16 cellular contexts compared by ENCODE assay signal in the genomic region with DNA sequence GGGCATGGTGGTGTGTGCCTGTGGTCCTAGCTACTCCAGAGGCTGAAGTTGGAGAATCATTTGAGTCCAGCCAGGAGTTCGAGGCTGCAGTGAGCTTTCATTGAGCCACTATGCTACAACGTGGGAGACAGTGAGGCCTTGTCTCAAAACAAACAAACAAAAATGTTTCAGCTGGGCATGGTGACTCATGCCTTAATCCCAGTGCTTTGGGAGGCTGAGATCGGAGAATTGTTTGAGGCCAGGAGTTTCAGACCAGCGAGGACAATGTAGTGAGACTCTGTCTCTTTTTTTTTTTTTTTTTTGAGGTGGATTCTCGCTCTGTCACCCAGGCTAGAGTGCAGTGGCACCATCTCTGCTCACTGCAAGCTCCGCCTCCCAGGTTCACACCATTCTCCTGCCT. TPM values are rescaled to one million over a fixed set of nuclear protein-coding genes. Genes with fewer than 3 reads are reported as not detected.
DNase-seq lines count a peak whose midpoint lies in the region; ATAC-seq and TF ChIP-seq lines count a peak whose summit lies in the region.
"Had no signal": no experiment of that assay in that cellular context is flagged by ENCODE, and none has a peak within 500 bp of the region (broad histone marks: within the 10 kb centered on the region; RNA-seq: fewer than 3 reads in every experiment).

No MANE protein-coding gene starts in this region.

- DNase-seq in DMS53 treated with DMSO at 0.1 percent for 48 hours (lab: John Stamatoyannopoulos, UW; ENCODE audit: unreplicated experiment), result peak; percentile 54
- DNase-seq in HCEC 1CT, result peak; percentile 54
- peak; percentile 11 to 32 for DNase-seq in SJCRH30
- peak; percentile 40 for DNase-seq in fibroblast of pulmonary artery (ENCODE audit: low read depth)
- DNase-seq in NCI-H128 (lab: John Stamatoyannopoulos, UW; ENCODE audit: unreplicated experiment), result no peak
- no peak for DNase-seq in HUDEP-2 (lab: John Stamatoyannopoulos, UW; ENCODE audit: unreplicated experiment in 76 of 76)
- DNase-seq in SKM-1 treated with dmso at 0.1 percent for 144 hours (lab: John Stamatoyannopoulos, UW; ENCODE audit: unreplicated experiment), result no peak
- DNase-seq: Karpas-422, NCI-H1105, NCI-H1694 treated with DMSO at 0.1 percent for 48 hours, NCI-H446, OCI-M1, RPMI8226, SW 1271 had no signal

- no peak for TF ChIP-seq CTCF in fibroblast of pulmonary artery (IDR thresholded peaks at IDR 0.05; ENCODE audit: low read length, missing control alignments)

- no peak overlapping the region for H3K27ac ChIP-seq in SJCRH30
- H3K27ac ChIP-seq: BLaER1 treated with 17β-estradiol and CSF1 and Interleukin-3, amounts not matched to agents 10 nM and 100 nM had no signal

- no peaks in the 10 kb centered on the region for H3K27me3 ChIP-seq in SJCRH30
- H3K27me3 ChIP-seq: BLaER1 treated with 17β-estradiol and CSF1 and Interleukin-3, amounts not matched to agents 10 nM and 100 nM had no signal

- no peaks in the 10 kb centered on the region for H3K9me3 ChIP-seq in SJCRH30 (replicated peaks)
- H3K9me3 ChIP-seq: BLaER1 treated with 17β-estradiol and CSF1 and Interleukin-3, amounts not matched to agents 10 nM and 100 nM had no signal

- ATAC-seq in HG02571 (IDR thresholded peaks at IDR 0.05; ENCODE audit: unreplicated experiment), result no peak

- H3K4me3 ChIP-seq in SJCRH30 (no peak overlapping the region), fibroblast of pulmonary artery (replicated peaks; ENCODE audit: low read depth, low read length) (no peak overlapping the region)
- H3K4me3 ChIP-seq: BLaER1 treated with 17β-estradiol and CSF1 and Interleukin-3, amounts not matched to agents 10 nM and 100 nM had no signal

- H3K36me3 ChIP-seq in SJCRH30, result no peaks in the 10 kb centered on the region
- H3K36me3 ChIP-seq: BLaER1 treated with 17β-estradiol and CSF1 and Interleukin-3, amounts not matched to agents 10 nM and 100 nM had no signal

- no peaks in the 10 kb centered on the region for H3K4me1 ChIP-seq in SJCRH30

RNA-seq across cellular contexts. Expression of a gene that starts 5.0 kb away (rescaled TPM):
- total RNA-seq in SJCRH30 (2014; rRNA removed; shearing (Covaris generic)), result 3,395 and 3,707 TPM in 2 replicates

RNA-seq across cellular contexts. Expression of a gene that starts 41.9 kb away (rescaled TPM):
- 22.4 and 31.6 TPM in 2 replicates for total RNA-seq in SJCRH30 (2014; rRNA removed; shearing (Covaris generic))

Comparison
In these comparisons a context has a peak if more than half of its experiments do, and no peak if none do; other contexts are left out.
1. DNase-seq: peak in DMS53 treated with DMSO at 0.1 percent for 48 hours (single experiment), HCEC 1CT (single experiment), SJCRH30 (2 of 2) and fibroblast of pulmonary artery (single experiment); none in NCI-H128 (single experiment), HUDEP-2 (0 of 76) and SKM-1 treated with dmso at 0.1 percent for 144 hours (single experiment).